In genomic region chr22:43550024-43550620, GRCh38 we compare ENCODE assay signal across 26 cellular contexts.
"Had no signal": no experiment of that assay in that cellular context is flagged by ENCODE, and none has a peak within 500 bp of the region (broad histone marks: within the 10 kb centered on the region; RNA-seq: fewer than 3 reads in every experiment).

No MANE protein-coding gene starts in this region.

- H3K27me3 ChIP-seq: body of pancreas, dorsolateral prefrontal cortex, right atrium auricular region, suprapubic skin, vagina had no signal

- H3K36me3 ChIP-seq: prostate gland, right atrium auricular region, suprapubic skin, vagina had no signal

- H3K4me1 Mint-ChIP-seq: nephron progenitor cell had no signal

- H3K27ac ChIP-seq: body of pancreas, epithelial cell of prostate, prostate gland, right atrium auricular region, suprapubic skin, vagina had no signal

- FAIRE-seq: keratinocyte, small intestine had no signal

- H3K9me3 Mint-ChIP-seq: activated naive CD8-positive, alpha-beta T cell treated with anti-CD3 and anti-CD28 coated beads, Interleukin-2, amount 10 ng/mL, durations not matched to agents 7 days and 5 days; activated T-helper 1 cell treated with anti-CD3 and anti-CD28 coated beads, Interleukin-12 subunit alpha, Interleukin-12 subunit beta, Interleukin-2, Interleukin-4 antibody, amounts not matched to agents 30 ng/mL and 10 ng/mL and 1 ng/mL, durations not matched to agents 14 hours and 24 hours and 36 hours; stimulated activated naive CD8-positive, alpha-beta T cell treated with anti-CD3 and anti-CD28 coated beads, Interleukin-15, Interleukin-2, amounts not matched to agents 100 ng/mL and 50 ng/mL, for 24 hours had no signal

- H3K27ac Mint-ChIP-seq: activated naive CD8-positive, alpha-beta T cell treated with anti-CD3 and anti-CD28 coated beads, Interleukin-2, amount 10 ng/mL, durations not matched to agents 7 days and 5 days; activated T-helper 1 cell treated with anti-CD3 and anti-CD28 coated beads, Interleukin-12 subunit alpha, Interleukin-12 subunit beta, Interleukin-2, Interleukin-4 antibody, amounts not matched to agents 30 ng/mL and 10 ng/mL and 1 ng/mL, durations not matched to agents 14 hours and 24 hours and 36 hours; nephron progenitor cell; stimulated activated naive CD8-positive, alpha-beta T cell treated with anti-CD3 and anti-CD28 coated beads, Interleukin-15, Interleukin-2, amounts not matched to agents 100 ng/mL and 50 ng/mL, for 24 hours had no signal

- H3K4me3 ChIP-seq: body of pancreas, dorsolateral prefrontal cortex, prostate gland, right atrium auricular region, suprapubic skin, vagina had no signal

- DNase-seq: activated CD4-positive, alpha-beta T cell treated with anti-CD3 and anti-CD28 coated beads, Interleukin-2, amount 50 U/mL, for 1 hour; activated CD4-positive, CD25-positive, alpha-beta regulatory T cell treated with anti-CD3 and anti-CD28 coated beads, Interleukin-2, amount 50 U/mL, for 72 hours; activated naive CD4-positive, alpha-beta T cell; activated naive CD8-positive, alpha-beta T cell treated with anti-CD3 and anti-CD28 coated beads, Interleukin-2, amount 10 ng/mL, durations not matched to agents 7 days and 5 days; activated T-cell treated with anti-CD3 and anti-CD28 coated beads for 4 hours; amygdala; body of pancreas; caudate nucleus; foreskin melanocyte; glutamatergic neuron; hippocampal formation; nephron progenitor cell; small intestine; stimulated activated CD4-positive, alpha-beta T cell treated with anti-CD3 and anti-CD28 coated beads, Interleukin-15, amount 100 ng/mL, for 24 hours; stimulated activated CD4-positive, alpha-beta T cell treated with anti-CD3 and anti-CD28 coated beads, Interleukin-2, amount 100 ng/mL, for 48 hours; T1000; trophoblast cell had no signal

- H3K36me3 Mint-ChIP-seq: activated naive CD8-positive, alpha-beta T cell treated with anti-CD3 and anti-CD28 coated beads, Interleukin-2, amount 10 ng/mL, durations not matched to agents 7 days and 5 days had no signal

- H3K4me3 Mint-ChIP-seq: activated naive CD8-positive, alpha-beta T cell treated with anti-CD3 and anti-CD28 coated beads, Interleukin-2, amount 10 ng/mL, durations not matched to agents 7 days and 5 days; activated T-helper 1 cell treated with anti-CD3 and anti-CD28 coated beads, Interleukin-12 subunit alpha, Interleukin-12 subunit beta, Interleukin-2, Interleukin-4 antibody, amounts not matched to agents 30 ng/mL and 10 ng/mL and 1 ng/mL, durations not matched to agents 14 hours and 24 hours and 36 hours; nephron progenitor cell; stimulated activated naive CD8-positive, alpha-beta T cell treated with anti-CD3 and anti-CD28 coated beads, Interleukin-15, Interleukin-2, amounts not matched to agents 100 ng/mL and 50 ng/mL, for 24 hours had no signal

- H3K9me3 ChIP-seq: prostate gland, right atrium auricular region, vagina had no signal

- H3K4me1 ChIP-seq: body of pancreas, prostate gland, right atrium auricular region, suprapubic skin, vagina had no signal

- ATAC-seq: body of pancreas had no signal
